In the genomic region with DNA sequence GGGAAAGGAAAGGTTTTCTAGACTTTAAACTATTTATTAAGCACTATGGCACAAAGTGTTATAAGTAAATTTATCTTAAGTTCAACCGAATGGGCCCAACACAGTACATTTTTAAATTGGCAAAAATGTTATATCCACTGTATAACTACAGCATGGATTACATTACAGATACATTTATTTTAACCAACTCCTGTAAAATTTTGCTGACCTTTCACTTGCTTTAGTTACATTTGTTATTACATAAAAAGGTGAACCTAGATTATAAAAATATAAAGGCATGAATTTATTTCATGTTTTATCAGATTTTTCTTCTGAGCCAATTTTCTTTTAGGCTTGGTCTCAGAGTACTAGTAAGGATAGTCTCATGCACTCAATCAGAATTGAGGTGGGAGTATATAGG, we compare ENCODE assay signal across 11 cellular contexts.
"Had no signal": no experiment of that assay in that cellular context is flagged by ENCODE, and none has a peak within 500 bp of the region (broad histone marks: within the 10 kb centered on the region; RNA-seq: fewer than 3 reads in every experiment).

No MANE protein-coding gene starts in this region.

- DNase-seq: GM23248, GOT3, H7, H9, HCEC 1CT, HFFc6 had no signal

- ATAC-seq: GM23338, HCT116 had no signal

- H3K27ac ChIP-seq: GM23248 had no signal

- H3K36me3 ChIP-seq: HAP-1 had no signal

- FAIRE-seq: H1, H54 had no signal

- H3K9me3 ChIP-seq: HAP-1 had no signal

- H3K4me3 ChIP-seq: GM23248, GM23338, HAP-1 had no signal

- H3K4me2 ChIP-seq: GM23338 had no signal

- H2AFZ ChIP-seq: GM23248, GM23338 had no signal

- H3K9ac ChIP-seq: GM23248 had no signal
